ENCODE assay signal across 30 cellular contexts in genomic region chr2:157938556-157938955, GRCh38.
A peak's percentile ranks its signal among the peaks of the same experiment; 100 is the strongest.
DNase-seq lines count a peak whose midpoint lies in the region; ATAC-seq, FAIRE-seq and TF ChIP-seq lines count a peak whose summit lies in the region.
"Had no signal": no experiment of that assay in that cellular context is flagged by ENCODE, and none has a peak within 500 bp of the region (broad histone marks: within the 10 kb centered on the region; RNA-seq: fewer than 3 reads in every experiment).

No MANE protein-coding gene starts in this region.

- H3K4me1 Mint-ChIP-seq in CD14-positive monocyte: peaks cover 8% of the 10 kb centered on the region
- H3K4me1 Mint-ChIP-seq in activated CD8-positive, alpha-beta memory T cell treated with anti-CD3 and anti-CD28 coated beads, Interleukin-2, amount 10 ng/mL, durations not matched to agents 7 days and 5 days: no peaks in the 10 kb centered on the region
- H3K4me1 Mint-ChIP-seq: stimulated activated effector memory CD8-positive, alpha-beta T cell treated with anti-CD3 and anti-CD28 coated beads, Interleukin-12 subunit alpha, Interleukin-12 subunit beta, amount 100 ng/mL, for 72 hours had no signal

- FAIRE-seq in H54 (lab: Jason Lieb, UNC): no peak
- FAIRE-seq: A204.1, bronchial epithelial cell, GM18507 had no signal

- no peak for TF ChIP-seq POLR2A in H54 (IDR thresholded peaks at IDR 0.05; ENCODE audit: low read depth, low read length)

- CTCF ChIA-PET in activated CD8-positive, alpha-beta memory T cell treated with anti-CD3 and anti-CD28 coated beads, Interleukin-2, amount 10 ng/mL, durations not matched to agents 7 days and 5 days (lab: Charles Lee): interaction anchor here (0.6 kb wide), 1 partner anchor 423 kb away, joined by 3 read pairs; no protein-coding TSS in a partner anchor

- H3K9me3 Mint-ChIP-seq in CD14-positive monocyte: peaks cover 0 to 2% (median 0%) of the 10 kb centered on the region in 7 donors
- no peaks in the 10 kb centered on the region for H3K9me3 Mint-ChIP-seq in activated CD8-positive, alpha-beta memory T cell treated with anti-CD3 and anti-CD28 coated beads, Interleukin-2, amount 10 ng/mL, durations not matched to agents 7 days and 5 days (ENCODE audit: low read depth)
- H3K9me3 Mint-ChIP-seq: activated naive CD8-positive, alpha-beta T cell treated with anti-CD3 and anti-CD28 coated beads, Interleukin-2, amount 50 U/mL, for 24 hours; CD8-positive, alpha-beta memory T cell; mesothelial cell of epicardium; naive thymus-derived CD8-positive, alpha-beta T cell; stimulated activated effector memory CD8-positive, alpha-beta T cell treated with anti-CD3 and anti-CD28 coated beads, Interleukin-12 subunit alpha, Interleukin-12 subunit beta, amount 100 ng/mL, for 72 hours had no signal

- peak; percentile 37 for ATAC-seq in left lobe of liver
- ATAC-seq in activated CD8-positive, alpha-beta memory T cell treated with anti-CD3 and anti-CD28 coated beads, Interleukin-2, amount 10 ng/mL, durations not matched to agents 7 days and 5 days: no peak
- ATAC-seq: activated CD8-positive, alpha-beta T cell treated with anti-CD3 and anti-CD28 coated beads, Interleukin-2, amount 10 ng/mL, durations not matched to agents 7 days and 5 days; activated naive CD8-positive, alpha-beta T cell treated with anti-CD3 and anti-CD28 coated beads, Interleukin-2, amount 50 U/mL, for 24 hours; naive thymus-derived CD8-positive, alpha-beta T cell; stimulated activated effector memory CD8-positive, alpha-beta T cell treated with anti-CD3 and anti-CD28 coated beads, Interleukin-12 subunit alpha, Interleukin-12 subunit beta, amount 100 ng/mL, for 72 hours had no signal

- TF ChIP-seq CTCF in CD14-positive monocyte (IDR thresholded peaks at IDR 0.05) (no peak), choroid plexus epithelial cell (conservative IDR thresholded peaks at IDR 0.05; ENCODE audit: low read depth, low read length) (no peak)

- H3K36me3 Mint-ChIP-seq in CD14-positive monocyte: no peaks in the 10 kb centered on the region
- H3K36me3 Mint-ChIP-seq in activated CD8-positive, alpha-beta memory T cell treated with anti-CD3 and anti-CD28 coated beads, Interleukin-2, amount 10 ng/mL, durations not matched to agents 7 days and 5 days: no peaks in the 10 kb centered on the region
- H3K36me3 Mint-ChIP-seq: CD8-positive, alpha-beta memory T cell; mesothelial cell of epicardium; stimulated activated effector memory CD8-positive, alpha-beta T cell treated with anti-CD3 and anti-CD28 coated beads, Interleukin-12 subunit alpha, Interleukin-12 subunit beta, amount 100 ng/mL, for 72 hours had no signal

- DNase-seq in CD14-positive monocyte (ENCODE audit: low spot score): no peak
- DNase-seq in RPMI7951 (ENCODE audit: low read depth): peak; percentile 15
- peak; percentile 15 for DNase-seq in choroid plexus epithelial cell (ENCODE audit: low read depth)
- no peak for DNase-seq in left lobe of liver (ENCODE audit: low spot score)
- no peak for DNase-seq in dermis blood vessel endothelial cell
- DNase-seq in activated CD8-positive, alpha-beta memory T cell treated with anti-CD3 and anti-CD28 coated beads, Interleukin-2, amount 10 ng/mL, durations not matched to agents 7 days and 5 days: no peak
- no peak for DNase-seq in NCI-H1417 treated with DMSO at 0.1 percent for 48 hours (lab: John Stamatoyannopoulos, UW)
- DNase-seq in H54 (ENCODE audit: insufficient read length, low spot score): no peak
- DNase-seq: activated CD4-positive, alpha-beta T cell treated with anti-CD3 and anti-CD28 coated beads for 1 hour; activated CD8-positive, alpha-beta T cell treated with anti-CD3 and anti-CD28 coated beads, Interleukin-2, amount 10 ng/mL, durations not matched to agents 7 days and 5 days; activated gamma-delta T cell; activated naive CD8-positive, alpha-beta T cell treated with anti-CD3 and anti-CD28 coated beads, Interleukin-2, amount 50 U/mL, for 24 hours; AML-193; CD8-positive, alpha-beta memory T cell; cortex of kidney; GDM1; H7; naive thymus-derived CD8-positive, alpha-beta T cell; NCI-H1105; NCI-H2029 treated with DMSO at 0.1 percent for 48 hours; NCI-H446 treated with DMSO at 0.1 percent for 48 hours; Right ventricle myocardium superior; spleen; stimulated activated CD4-positive, alpha-beta T cell treated with anti-CD3 and anti-CD28 coated beads, Interleukin-2, amount 100 ng/mL, for 48 hours had no signal

- H3K27ac Mint-ChIP-seq in CD14-positive monocyte: peak overlapping the region in 4 of 7 donors; percentile 6 to 75 (median 42)
- no peak overlapping the region for H3K27ac Mint-ChIP-seq in activated CD8-positive, alpha-beta memory T cell treated with anti-CD3 and anti-CD28 coated beads, Interleukin-2, amount 10 ng/mL, durations not matched to agents 7 days and 5 days
- H3K27ac Mint-ChIP-seq: activated CD8-positive, alpha-beta T cell treated with anti-CD3 and anti-CD28 coated beads, Interleukin-2, amount 10 ng/mL, durations not matched to agents 7 days and 5 days; activated naive CD8-positive, alpha-beta T cell treated with anti-CD3 and anti-CD28 coated beads, Interleukin-2, amount 50 U/mL, for 24 hours; CD8-positive, alpha-beta memory T cell; mesothelial cell of epicardium; naive thymus-derived CD8-positive, alpha-beta T cell; stimulated activated effector memory CD8-positive, alpha-beta T cell treated with anti-CD3 and anti-CD28 coated beads, Interleukin-12 subunit alpha, Interleukin-12 subunit beta, amount 100 ng/mL, for 72 hours had no signal

- H3K4me3 ChIP-seq in choroid plexus epithelial cell (ENCODE audit: low read depth, low read length): no peak overlapping the region
- H3K4me3 ChIP-seq: spleen, suprapubic skin had no signal

- no peaks in the 10 kb centered on the region for H3K27me3 Mint-ChIP-seq in CD14-positive monocyte (ENCODE audit: low read depth in 3 of 3)
- H3K27me3 Mint-ChIP-seq in activated CD8-positive, alpha-beta memory T cell treated with anti-CD3 and anti-CD28 coated beads, Interleukin-2, amount 10 ng/mL, durations not matched to agents 7 days and 5 days: no peaks in the 10 kb centered on the region
- H3K27me3 Mint-ChIP-seq: activated naive CD8-positive, alpha-beta T cell treated with anti-CD3 and anti-CD28 coated beads, Interleukin-2, amount 50 U/mL, for 24 hours; naive thymus-derived CD8-positive, alpha-beta T cell had no signal

- H3K4me3 Mint-ChIP-seq in CD14-positive monocyte: no peak overlapping the region
- H3K4me3 Mint-ChIP-seq in activated CD8-positive, alpha-beta memory T cell treated with anti-CD3 and anti-CD28 coated beads, Interleukin-2, amount 10 ng/mL, durations not matched to agents 7 days and 5 days: no peak overlapping the region
- H3K4me3 Mint-ChIP-seq: activated CD8-positive, alpha-beta T cell treated with anti-CD3 and anti-CD28 coated beads, Interleukin-2, amount 10 ng/mL, durations not matched to agents 7 days and 5 days; activated naive CD8-positive, alpha-beta T cell treated with anti-CD3 and anti-CD28 coated beads, Interleukin-2, amount 50 U/mL, for 24 hours; CD8-positive, alpha-beta memory T cell; mesothelial cell of epicardium; naive thymus-derived CD8-positive, alpha-beta T cell; stimulated activated effector memory CD8-positive, alpha-beta T cell treated with anti-CD3 and anti-CD28 coated beads, Interleukin-12 subunit alpha, Interleukin-12 subunit beta, amount 100 ng/mL, for 72 hours had no signal

- intact Hi-C loops in CD14-positive monocyte (cut with micrococcal nuclease): no loop called here

Comparison
In these comparisons a context has a peak if more than half of its experiments do, and no peak if none do; other contexts are left out.
1. DNase-seq: peak in RPMI7951 (single experiment) and choroid plexus epithelial cell (single experiment); none in CD14-positive monocyte (single experiment), left lobe of liver (single experiment), dermis blood vessel endothelial cell (single experiment), activated CD8-positive, alpha-beta memory T cell treated with anti-CD3 and anti-CD28 coated beads, Interleukin-2, amount 10 ng/mL, durations not matched to agents 7 days and 5 days (single experiment), NCI-H1417 treated with DMSO at 0.1 percent for 48 hours (single experiment) and H54 (single experiment).